1 cellular context compared by ENCODE assay signal in the genomic region with DNA sequence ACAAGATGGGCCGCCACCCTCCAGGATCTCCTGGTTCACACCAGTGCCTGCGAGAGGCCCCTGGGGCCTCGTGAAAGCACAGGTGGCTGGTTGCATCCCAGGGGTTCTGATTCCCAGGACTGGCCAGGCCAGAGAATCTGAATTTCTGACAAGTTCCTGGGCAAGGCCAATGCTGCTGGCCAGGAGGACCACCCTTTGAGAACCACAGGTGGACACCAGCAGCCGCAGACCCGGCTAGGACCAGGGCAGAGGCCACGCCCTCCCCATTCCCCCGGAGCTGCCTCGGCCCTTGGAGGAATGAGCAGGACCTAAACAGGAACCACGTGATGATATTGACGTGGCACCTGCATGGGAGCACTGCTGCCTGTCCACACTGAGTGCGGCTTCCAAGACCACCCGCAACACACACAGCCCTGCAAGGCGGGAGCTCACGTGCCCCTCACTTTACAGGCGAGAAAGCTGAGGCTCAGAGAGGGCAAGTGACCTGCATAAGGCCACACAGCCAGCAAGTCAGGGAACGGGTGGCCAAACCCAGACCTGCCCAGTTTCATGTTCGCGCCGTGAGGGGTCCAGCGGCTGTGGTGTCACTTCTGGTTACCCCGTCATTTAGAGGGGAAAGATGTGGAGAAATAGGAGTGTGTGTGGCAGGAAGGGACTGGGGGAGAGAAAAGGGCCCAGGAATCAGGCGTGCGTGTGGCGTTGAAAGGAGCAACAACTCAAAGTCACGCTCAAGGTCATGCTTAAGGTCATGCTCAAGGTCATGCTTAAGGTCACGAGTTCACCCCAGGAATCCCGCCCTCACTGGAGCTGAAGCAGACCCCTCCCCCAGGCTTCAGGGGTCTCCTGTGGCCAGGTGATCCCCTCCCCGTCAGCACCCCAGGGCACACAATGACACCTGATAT.
TF ChIP-seq lines count a peak whose summit lies in the region.

No MANE protein-coding gene starts in this region.

TF ChIP-seq in HepG2, 621 proteins besides CTCF, POLR2A, EP300 and RAD21:
- TF ChIP-seq ZMYM3 (CRISPR knock-in tag; IDR thresholded peaks at IDR 0.05) (peak; percentile 86), ATF1 (CRISPR knock-in tag; IDR thresholded peaks at IDR 0.05) (no peak), ZNF768 (CRISPR knock-in tag; IDR thresholded peaks at IDR 0.05) (peak; percentile 99)
- TF ChIP-seq, protein P1, sequence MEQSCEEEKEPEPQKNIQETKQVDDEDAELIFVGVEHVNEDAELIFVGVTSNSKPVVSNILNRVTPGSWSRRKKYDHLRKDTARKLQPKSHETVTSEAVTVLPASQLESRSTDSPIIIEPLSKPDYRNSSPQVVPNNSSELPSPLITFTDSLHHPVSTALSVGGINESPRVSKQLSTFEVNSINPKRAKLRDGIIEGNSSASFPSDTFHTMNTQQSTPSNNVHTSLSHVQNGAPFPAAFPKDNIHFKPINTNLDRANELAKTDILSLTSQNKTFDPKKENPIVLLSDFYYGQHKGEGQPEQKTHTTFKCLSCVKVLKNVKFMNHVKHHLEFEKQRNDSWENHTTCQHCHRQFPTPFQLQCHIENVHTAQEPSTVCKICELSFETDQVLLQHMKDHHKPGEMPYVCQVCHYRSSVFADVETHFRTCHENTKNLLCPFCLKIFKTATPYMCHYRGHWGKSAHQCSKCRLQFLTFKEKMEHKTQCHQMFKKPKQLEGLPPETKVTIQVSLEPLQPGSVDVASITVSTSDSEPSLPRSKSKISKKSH (CRISPR knock-in tag; IDR thresholded peaks at IDR 0.05; ENCODE audit: borderline replicate concordance): 0 out of 2 replicates have a peak, but pooled peaks have one; percentile 32
- TF ChIP-seq, protein P2, sequence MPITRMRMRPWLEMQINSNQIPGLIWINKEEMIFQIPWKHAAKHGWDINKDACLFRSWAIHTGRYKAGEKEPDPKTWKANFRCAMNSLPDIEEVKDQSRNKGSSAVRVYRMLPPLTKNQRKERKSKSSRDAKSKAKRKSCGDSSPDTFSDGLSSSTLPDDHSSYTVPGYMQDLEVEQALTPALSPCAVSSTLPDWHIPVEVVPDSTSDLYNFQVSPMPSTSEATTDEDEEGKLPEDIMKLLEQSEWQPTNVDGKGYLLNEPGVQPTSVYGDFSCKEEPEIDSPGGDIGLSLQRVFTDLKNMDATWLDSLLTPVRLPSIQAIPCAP (CRISPR knock-in tag; IDR thresholded peaks at IDR 0.05; ENCODE audit: low read depth): no peak
